Comparison of ENCODE assay signal across 1 cellular context in genomic region chr20:3710703-3711417, GRCh38.
TF ChIP-seq lines count a peak whose summit lies in the region.

No MANE protein-coding gene starts in this region.

TF ChIP-seq in HepG2, 621 proteins besides CTCF, POLR2A, EP300 and RAD21 (continued from another document and continues in another):
- no peak for TF ChIP-seq ZBTB4 (CRISPR knock-in tag; IDR thresholded peaks at IDR 0.05; ENCODE audit: borderline replicate concordance)
- TF ChIP-seq POGZ (CRISPR knock-in tag; IDR thresholded peaks at IDR 0.05) = no peak
- TF ChIP-seq, protein P1, sequence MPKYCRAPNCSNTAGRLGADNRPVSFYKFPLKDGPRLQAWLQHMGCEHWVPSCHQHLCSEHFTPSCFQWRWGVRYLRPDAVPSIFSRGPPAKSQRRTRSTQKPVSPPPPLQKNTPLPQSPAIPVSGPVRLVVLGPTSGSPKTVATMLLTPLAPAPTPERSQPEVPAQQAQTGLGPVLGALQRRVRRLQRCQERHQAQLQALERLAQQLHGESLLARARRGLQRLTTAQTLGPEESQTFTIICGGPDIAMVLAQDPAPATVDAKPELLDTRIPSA (CRISPR knock-in tag; IDR thresholded peaks at IDR 0.05; ENCODE audit: borderline replicate concordance) = no peak
- TF ChIP-seq ZNF460 (CRISPR knock-in tag; IDR thresholded peaks at IDR 0.05; ENCODE audit: borderline replicate concordance) = no peak
- no peak for TF ChIP-seq ZEB1 (IDR thresholded peaks at IDR 0.05; ENCODE audit: insufficient replicate concordance, low read depth)
- peak; percentile 61 for TF ChIP-seq ZNF407 (CRISPR knock-in tag; IDR thresholded peaks at IDR 0.05; ENCODE audit: not compliant biosample characterization)
- no peak for TF ChIP-seq ZNF207 (IDR thresholded peaks at IDR 0.05; ENCODE audit: borderline replicate concordance)
- no peak for TF ChIP-seq ZNF317 (CRISPR knock-in tag; IDR thresholded peaks at IDR 0.05)
- TF ChIP-seq NFRKB (IDR thresholded peaks at IDR 0.05) = no peak
- no peak for TF ChIP-seq ZNF674 (CRISPR knock-in tag; IDR thresholded peaks at IDR 0.05; ENCODE audit: low read depth)
- TF ChIP-seq SP2 (CRISPR knock-in tag; IDR thresholded peaks at IDR 0.05) = no peak
- TF ChIP-seq LBX2 (CRISPR knock-in tag; IDR thresholded peaks at IDR 0.05; ENCODE audit: borderline replicate concordance) = no peak
- TF ChIP-seq BCL3 (CRISPR knock-in tag; IDR thresholded peaks at IDR 0.05) = peak; percentile 66; the same call in 1 of the 2 replicates
- no peak for TF ChIP-seq ZNF280B (CRISPR knock-in tag; IDR thresholded peaks at IDR 0.05; ENCODE audit: borderline replicate concordance)
- TF ChIP-seq ZBED4 (CRISPR knock-in tag; IDR thresholded peaks at IDR 0.05; ENCODE audit: borderline replicate concordance) = no peak
- no peak for TF ChIP-seq ZNF251 (CRISPR knock-in tag; IDR thresholded peaks at IDR 0.05)
- TF ChIP-seq, protein P2, sequence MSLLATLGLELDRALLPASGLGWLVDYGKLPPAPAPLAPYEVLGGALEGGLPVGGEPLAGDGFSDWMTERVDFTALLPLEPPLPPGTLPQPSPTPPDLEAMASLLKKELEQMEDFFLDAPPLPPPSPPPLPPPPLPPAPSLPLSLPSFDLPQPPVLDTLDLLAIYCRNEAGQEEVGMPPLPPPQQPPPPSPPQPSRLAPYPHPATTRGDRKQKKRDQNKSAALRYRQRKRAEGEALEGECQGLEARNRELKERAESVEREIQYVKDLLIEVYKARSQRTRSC (CRISPR knock-in tag; IDR thresholded peaks at IDR 0.05; ENCODE audit: low read depth) = no peak
- TF ChIP-seq BCLAF1 (IDR thresholded peaks at IDR 0.05) = no peak
- TF ChIP-seq TGIF2 (CRISPR knock-in tag; IDR thresholded peaks at IDR 0.05) = no peak
- TF ChIP-seq NFKB2 (CRISPR knock-in tag; IDR thresholded peaks at IDR 0.05; ENCODE audit: borderline replicate concordance) = peak; percentile 53; the same call in 1 of the 2 replicates
- TF ChIP-seq ZSCAN30 (CRISPR knock-in tag; IDR thresholded peaks at IDR 0.05) = no peak
- TF ChIP-seq SP5 (CRISPR knock-in tag; IDR thresholded peaks at IDR 0.05; ENCODE audit: borderline replicate concordance, low read depth) = peak; percentile 54; the same call in 1 of the 2 replicates
- TF ChIP-seq U2AF2 (IDR thresholded peaks at IDR 0.05; ENCODE audit: low read depth, low read length) = no peak
- TF ChIP-seq NAIF1 (CRISPR knock-in tag; IDR thresholded peaks at IDR 0.05; ENCODE audit: borderline replicate concordance) = no peak
- no peak for TF ChIP-seq DMAP1 (CRISPR knock-in tag; IDR thresholded peaks at IDR 0.05)
- no peak for TF ChIP-seq ZNF431 (CRISPR knock-in tag; IDR thresholded peaks at IDR 0.05; ENCODE audit: borderline replicate concordance, low read depth)
